19 cellular contexts compared by ENCODE assay signal in the genomic region with DNA sequence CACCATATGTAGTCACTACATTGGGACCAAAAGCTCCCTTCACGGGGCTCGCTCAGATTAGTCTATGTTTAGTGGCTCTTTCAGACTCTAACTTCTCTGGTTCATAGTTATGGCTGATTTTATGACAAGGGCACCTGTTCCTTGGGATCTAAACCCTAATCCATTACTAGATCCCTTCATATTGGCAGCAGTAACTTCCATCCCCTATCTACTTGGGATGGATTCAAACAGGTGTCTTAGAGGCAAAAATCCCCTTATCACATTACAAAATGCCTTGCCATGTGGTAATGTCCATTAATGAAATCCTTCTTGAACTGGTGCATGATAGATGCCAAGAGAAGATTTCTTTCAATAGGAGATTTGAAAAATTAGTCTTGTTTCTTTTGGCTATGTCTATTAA.
DNase-seq lines count a peak whose midpoint lies in the region; ATAC-seq and TF ChIP-seq lines count a peak whose summit lies in the region.
"Had no signal": no experiment of that assay in that cellular context is flagged by ENCODE, and none has a peak within 500 bp of the region (broad histone marks: within the 10 kb centered on the region; RNA-seq: fewer than 3 reads in every experiment).

No MANE protein-coding gene starts in this region.

- H3K36me3 Mint-ChIP-seq in nephron (ENCODE audit: low read depth), result no peaks in the 10 kb centered on the region
- H3K36me3 Mint-ChIP-seq: CD8-positive, alpha-beta T cell had no signal

- no peaks in the 10 kb centered on the region for H3K27me3 ChIP-seq in SJCRH30

- no peak overlapping the region for H3K4me3 ChIP-seq in SJCRH30
- H3K4me3 ChIP-seq: A549; BLaER1 treated with 17β-estradiol and CSF1 and Interleukin-3, amounts not matched to agents 10 nM and 100 nM had no signal

- peak overlapping the region; percentile 33 for H3K27ac ChIP-seq in SJCRH30
- H3K27ac ChIP-seq: 22Rv1; A549; BLaER1 treated with 17β-estradiol and CSF1 and Interleukin-3, amounts not matched to agents 10 nM and 100 nM; C4-2B had no signal

- no peak overlapping the region for H3K4me3 Mint-ChIP-seq in nephron
- H3K4me3 Mint-ChIP-seq: B cell; CD4-positive, alpha-beta T cell; CD8-positive, alpha-beta T cell had no signal

- ATAC-seq in HG03097 (IDR thresholded peaks at IDR 0.05; ENCODE audit: low FRiP score, unreplicated experiment), result no peak
- ATAC-seq: A549; CD8-positive, alpha-beta T cell had no signal

- DNase-seq in NCI-H82 (lab: John Stamatoyannopoulos, UW), result peak; percentile 56
- no peak for DNase-seq in NCI-H82 treated with DMSO at 0.1 percent for 48 hours (lab: John Stamatoyannopoulos, UW; ENCODE audit: unreplicated experiment)
- DNase-seq in SJCRH30, result peak; percentile 29 to 85
- no peak for DNase-seq in SKM-1 treated with dmso at 0.1 percent for 144 hours (lab: John Stamatoyannopoulos, UW; ENCODE audit: unreplicated experiment)
- no peak for DNase-seq in KG1 (lab: John Stamatoyannopoulos, UW)
- DNase-seq: AML-193; Caco-2; Calu3; CD4-positive, alpha-beta T cell; CD8-positive, alpha-beta T cell; DMS79 treated with DMSO at 0.1 percent for 48 hours; GF-D8 had no signal

- H3K27ac Mint-ChIP-seq in nephron, result peak overlapping the region in 2 of 3 experiments; percentile 45 to 72
- H3K27ac Mint-ChIP-seq: B cell; CD4-positive, alpha-beta T cell; CD8-positive, alpha-beta T cell had no signal

- H3K4me1 ChIP-seq in SJCRH30, result peaks cover 26% of the 10 kb centered on the region
- H3K4me1 ChIP-seq: A549, Caco-2 had no signal

- no peaks in the 10 kb centered on the region for H3K27me3 Mint-ChIP-seq in nephron (ENCODE audit: low read depth)
- H3K27me3 Mint-ChIP-seq: B cell; CD4-positive, alpha-beta T cell had no signal

- no peak for TF ChIP-seq CTCF in nephron (IDR thresholded peaks at IDR 0.05; ENCODE audit: unreplicated experiment in 3 of 3)

- no peaks in the 10 kb centered on the region for H3K36me3 ChIP-seq in SJCRH30
- H3K36me3 ChIP-seq: BLaER1 treated with 17β-estradiol and CSF1 and Interleukin-3, amounts not matched to agents 10 nM and 100 nM had no signal

- H3K4me1 Mint-ChIP-seq in nephron, result peaks cover 8% of the 10 kb centered on the region

- no peaks in the 10 kb centered on the region for H3K9me3 ChIP-seq in SJCRH30 (replicated peaks)
- H3K9me3 ChIP-seq: A549, Caco-2 had no signal

- H3K9me3 Mint-ChIP-seq in nephron, result peaks cover 6% of the 10 kb centered on the region
- H3K9me3 Mint-ChIP-seq: CD8-positive, alpha-beta T cell had no signal

Comparison
In these comparisons a context has a peak if more than half of its experiments do, and no peak if none do; other contexts are left out.
1. DNase-seq: peak in NCI-H82 (single experiment) and SJCRH30 (2 of 2); none in NCI-H82 treated with DMSO at 0.1 percent for 48 hours (single experiment), SKM-1 treated with dmso at 0.1 percent for 144 hours (single experiment) and KG1 (single experiment).